In genomic region chr5:53613036-53613435, GRCh38 we compare ENCODE assay signal across 2 cellular contexts.
TF ChIP-seq lines count a peak whose summit lies in the region.

No MANE protein-coding gene starts in this region.

TF ChIP-seq in GM23338, 12 proteins besides CTCF, POLR2A, EP300 and RAD21 (continued from another document):
- TF ChIP-seq EZH2phosphoT487 (IDR thresholded peaks at IDR 0.05; ENCODE audit: unreplicated experiment) (no peak), ETS1 (IDR thresholded peaks at IDR 0.05) (no peak), ZNF462 (CRISPR knock-in tag; IDR thresholded peaks at IDR 0.05) (no peak), CREB1 (CRISPR knock-in tag; IDR thresholded peaks at IDR 0.05; ENCODE audit: low read depth) (no peak)

TF ChIP-seq in WTC11, 78 proteins besides CTCF, POLR2A, EP300 and RAD21 (continued from another document):
- TF ChIP-seq HMGXB4 (CRISPR knock-in tag; IDR thresholded peaks at IDR 0.05) (no peak), ZNF219 (CRISPR knock-in tag; IDR thresholded peaks at IDR 0.05; ENCODE audit: borderline replicate concordance) (no peak), ZNF416 (CRISPR knock-in tag; IDR thresholded peaks at IDR 0.05) (no peak), ZNF671 (CRISPR knock-in tag; IDR thresholded peaks at IDR 0.05) (no peak), ZNF423 (CRISPR knock-in tag; IDR thresholded peaks at IDR 0.05) (no peak), USF1 (CRISPR knock-in tag; IDR thresholded peaks at IDR 0.05) (no peak)
